18 cellular contexts compared by ENCODE assay signal in the genomic region with DNA sequence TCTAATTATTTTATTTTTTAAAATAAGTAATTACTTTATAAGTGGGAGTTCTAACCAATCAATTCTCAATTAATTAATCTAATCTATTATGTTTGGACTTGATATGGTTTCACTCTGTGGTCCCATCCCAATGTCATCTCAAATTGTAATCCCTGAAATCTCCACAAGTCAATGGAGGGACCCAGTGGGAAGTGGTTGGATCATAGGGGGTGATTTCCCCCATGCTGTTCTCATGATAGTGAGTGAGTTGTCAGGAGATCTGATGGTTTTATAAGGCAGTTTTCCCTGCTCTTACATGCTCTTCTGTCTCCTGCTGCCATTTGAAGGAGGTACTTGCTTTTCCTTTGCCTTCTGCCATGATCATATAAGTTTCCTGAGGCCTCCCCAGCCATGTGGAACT.
"Had no signal": no experiment of that assay in that cellular context is flagged by ENCODE, and none has a peak within 500 bp of the region (broad histone marks: within the 10 kb centered on the region; RNA-seq: fewer than 3 reads in every experiment).

No MANE protein-coding gene starts in this region.

- H3K4me2 ChIP-seq: SK-N-SH had no signal

- H3K9me3 ChIP-seq: MG63, SK-N-SH had no signal

- H3K27ac ChIP-seq: RWPE1 had no signal

- H3K36me3 ChIP-seq: MG63 had no signal

- H3K9ac ChIP-seq: SK-N-SH had no signal

- DNase-seq: KBM-7, MG63, NCI-H1092, NCI-H1105 treated with DMSO at 0.1 percent for 48 hours, NCI-H1417 treated with DMSO at 0.1 percent for 48 hours, NCI-H146, NCI-H1694 treated with DMSO at 0.1 percent for 48 hours, NCI-H1930, NCI-H2081, NCI-H2107, NCI-H524, NCI-H526 treated with DMSO at 0.1 percent for 48 hours, NCI-H774, PC-3, SHP77, SK-N-SH, SW 1271 had no signal

- H3K27me3 ChIP-seq: MG63 had no signal

- H3K4me3 ChIP-seq: MG63 had no signal
